ENCODE assay signal across 14 cellular contexts in the genomic region with DNA sequence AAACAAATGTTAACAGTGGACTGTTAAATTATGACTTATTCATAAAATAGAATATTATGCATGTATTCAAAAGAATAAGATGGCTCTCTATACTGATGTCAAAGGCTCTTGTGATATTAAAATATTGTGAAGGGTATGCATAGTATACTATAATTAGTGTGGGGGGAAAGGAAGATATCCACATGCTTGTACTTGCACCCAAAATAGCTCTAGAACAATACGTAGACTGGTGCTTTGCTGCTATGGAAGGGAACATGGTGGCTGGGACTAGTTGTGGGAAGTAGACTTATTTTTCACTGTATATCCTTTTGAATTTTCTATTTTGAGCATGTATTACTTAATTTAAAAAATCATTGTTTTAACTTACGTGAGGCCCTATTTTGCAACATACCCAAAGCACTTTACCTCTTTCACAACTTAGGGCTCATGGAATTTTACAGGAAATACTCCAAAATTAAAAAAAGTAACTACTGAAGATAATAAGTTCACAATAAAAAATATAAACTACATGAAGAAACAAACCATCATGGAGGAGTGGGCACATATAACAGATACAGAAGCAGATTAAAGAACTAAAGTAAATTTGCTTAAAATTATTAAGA.
"Had no signal": no experiment of that assay in that cellular context is flagged by ENCODE, and none has a peak within 500 bp of the region (broad histone marks: within the 10 kb centered on the region; RNA-seq: fewer than 3 reads in every experiment).

No MANE protein-coding gene starts in this region.

- H3K9me3 ChIP-seq: colonic mucosa, tibial nerve had no signal

- H3K4me1 ChIP-seq: colonic mucosa had no signal

- ATAC-seq: naive thymus-derived CD4-positive, alpha-beta T cell had no signal

- H3K36me3 ChIP-seq: cardiac muscle cell, colonic mucosa, tibial nerve had no signal

- H3K27me3 ChIP-seq: cardiac muscle cell, colonic mucosa, tibial nerve had no signal

- H3K4me3 ChIP-seq: cardiac muscle cell, colonic mucosa, lung, smooth muscle cell, tibial nerve had no signal

- DNase-seq: activated CD4-positive, alpha-beta T cell treated with anti-CD3 and anti-CD28 coated beads for 1 hour; activated CD4-positive, alpha-beta T cell treated with anti-CD3 and anti-CD28 coated beads, Interleukin-2, amount 50 U/mL, for 48 hours; activated naive CD8-positive, alpha-beta T cell treated with anti-CD3 and anti-CD28 coated beads, Interleukin-2, amount 10 ng/mL, durations not matched to agents 7 days and 5 days; activated T-cell treated with anti-CD3 and anti-CD28 coated beads, Interleukin-2, amount 50 U/mL, for 48 hours; aorta; colonic mucosa; effector CD4-positive, alpha-beta T cell; hippocampal formation; naive thymus-derived CD4-positive, alpha-beta T cell; posterior cingulate gyrus had no signal

- H3K27ac ChIP-seq: cardiac muscle cell, colonic mucosa, tibial nerve had no signal
